In genomic region chr11:117097567-117098268, GRCh38 we compare ENCODE assay signal across 8 cellular contexts. TPM values are rescaled to one million over a fixed set of nuclear protein-coding genes. Genes with fewer than 3 reads are reported as not detected.
DNase-seq lines count a peak whose midpoint lies in the region; ATAC-seq and TF ChIP-seq lines count a peak whose summit lies in the region.

No MANE protein-coding gene starts in this region.

- peak overlapping the region; percentile 91 to 97 (median 95) for H3K4me3 Mint-ChIP-seq in naive thymus-derived CD4-positive, alpha-beta T cell
- H3K4me3 Mint-ChIP-seq in type B pancreatic cell: peak overlapping the region; percentile 100

- H3K36me3 Mint-ChIP-seq in naive thymus-derived CD4-positive, alpha-beta T cell: peaks cover 0 to 4% (median under 1%) of the 10 kb centered on the region in 5 donors
- peaks cover 4% of the 10 kb centered on the region for H3K36me3 Mint-ChIP-seq in type B pancreatic cell

- H3K9me3 Mint-ChIP-seq in naive thymus-derived CD4-positive, alpha-beta T cell: peaks cover 0 to 5% (median 0%) of the 10 kb centered on the region in 11 donors
- H3K9me3 Mint-ChIP-seq in type B pancreatic cell: no peaks in the 10 kb centered on the region

- H3K4me1 ChIP-seq in esophagus (ENCODE audit: control insufficient read depth in 2 of 2, insufficient read depth in 2 of 2, low read length in 1 of 2): peaks cover 0 to 6% of the 10 kb centered on the region in 2 donors
- peaks cover 29 to 34% of the 10 kb centered on the region in 2 donors for H3K4me1 ChIP-seq in naive thymus-derived CD4-positive, alpha-beta T cell (ENCODE audit: control insufficient read depth in 2 of 2, insufficient read depth in 2 of 2, low read length in 2 of 2)

- POLR2A ChIA-PET in naive thymus-derived CD4-positive, alpha-beta T cell (lab: Charles Lee): interaction anchor here (0.6 to 3.9 kb wide), 12 partner anchors 8 to 310 kb away, joined by 3 to 40 read pairs (median 3); partner anchors contain the start of genes APOA1 and ZPR1

- H3K4me1 Mint-ChIP-seq in naive thymus-derived CD4-positive, alpha-beta T cell: peaks cover 35 to 66% (median 58%) of the 10 kb centered on the region in 7 donors
- H3K4me1 Mint-ChIP-seq in type B pancreatic cell (ENCODE audit: unreplicated experiment): peaks cover 35% of the 10 kb centered on the region

- peaks cover 0 to 3% (median 0%) of the 10 kb centered on the region in 5 donors for H3K27me3 Mint-ChIP-seq in naive thymus-derived CD4-positive, alpha-beta T cell
- peaks cover 3% of the 10 kb centered on the region for H3K27me3 Mint-ChIP-seq in type B pancreatic cell

- intact Hi-C loops in naive thymus-derived CD4-positive, alpha-beta T cell (cut with micrococcal nuclease): loop anchor here (1.0 to 5.0 kb wide), 14 partner anchors 15 to 325 kb away; partner anchors contain the start of genes PAFAH1B2 (in 2 of the 2), APOA1 (in 1 of the 2), BUD13 (in 1 of the 2) and CEP164 (in 1 of the 2)

- H3K4me3 ChIP-seq in GM08714 (ENCODE audit: low read length) (peak overlapping the region; percentile 78), LNCaP clone FGC (ENCODE audit: low read depth, low read length) (peak overlapping the region; percentile 61), esophagus (ENCODE audit: low read depth in 1 of 2, low read length in 2 of 2) (peak overlapping the region; percentile 85 to 90)
- peak overlapping the region; percentile 68 for H3K4me3 ChIP-seq in naive thymus-derived CD4-positive, alpha-beta T cell (ENCODE audit: low read length)

- 1% methylated on average over 44 to 62 of the region's 62 CpGs for WGBS in esophagus, 2 donors

- no peak for TF ChIP-seq CTCF in LNCaP clone FGC (IDR thresholded peaks at IDR 0.05; ENCODE audit: control insufficient read depth, extremely low read depth, insufficient read depth)
- no peak for TF ChIP-seq CTCF in type B pancreatic cell (conservative IDR thresholded peaks at IDR 0.05)

- peak overlapping the region; percentile 78 to 94 for H3K27ac ChIP-seq in esophagus (ENCODE audit: low read depth in 2 of 2, low read length in 1 of 2)
- peak overlapping the region; percentile 99 for H3K27ac ChIP-seq in naive thymus-derived CD4-positive, alpha-beta T cell (ENCODE audit: low read depth, low read length)

- peak; percentile 16 for ATAC-seq in GM21825 (IDR thresholded peaks at IDR 0.05; ENCODE audit: unreplicated experiment)
- peak; percentile 0 for ATAC-seq in naive thymus-derived CD4-positive, alpha-beta T cell

- peak overlapping the region; percentile 82 to 99 (median 96) for H3K27ac Mint-ChIP-seq in naive thymus-derived CD4-positive, alpha-beta T cell
- H3K27ac Mint-ChIP-seq in type B pancreatic cell: peak overlapping the region; percentile 97

- CTCF ChIA-PET in naive thymus-derived CD4-positive, alpha-beta T cell (lab: Charles Lee): interaction anchor here (1.1 to 1.8 kb wide), 5 partner anchors 58 to 262 kb away, joined by 3 to 7 read pairs (median 5); no protein-coding TSS in a partner anchor

- DNase-seq in LNCaP clone FGC (ENCODE audit: low read depth) (no peak), type B pancreatic cell (ENCODE audit: extremely low spot score, unreplicated experiment) (peak; percentile 76), OCI-M2 (lab: John Stamatoyannopoulos, UW; ENCODE audit: unreplicated experiment) (no peak)
- DNase-seq in activated CD8-positive, alpha-beta memory T cell treated with anti-CD3 and anti-CD28 coated beads, Interleukin-2, amount 50 U/mL, for 4 hours: peak; percentile 44
- peak in 5 of 9 donors; percentile 23 to 60 (median 28) for DNase-seq in naive thymus-derived CD4-positive, alpha-beta T cell

- no peaks in the 10 kb centered on the region for H3K27me3 ChIP-seq in esophagus (ENCODE audit: control insufficient read depth in 1 of 2, insufficient read depth in 2 of 2, low read length in 2 of 2)
- no peaks in the 10 kb centered on the region for H3K27me3 ChIP-seq in naive thymus-derived CD4-positive, alpha-beta T cell (ENCODE audit: control insufficient read depth in 2 of 2, insufficient read depth in 2 of 2, low read length in 2 of 2)

- no peaks in the 10 kb centered on the region for H3K9me3 ChIP-seq in esophagus (ENCODE audit: control insufficient read depth in 2 of 2, insufficient read depth in 1 of 2, low read depth in 1 of 2, low read length in 1 of 2)
- no peaks in the 10 kb centered on the region for H3K9me3 ChIP-seq in naive thymus-derived CD4-positive, alpha-beta T cell (ENCODE audit: control insufficient read depth in 2 of 3, low read length in 3 of 3)

- H3K36me3 ChIP-seq in esophagus (ENCODE audit: control insufficient read depth in 2 of 2, insufficient read depth in 2 of 2, low read length in 1 of 2): no peaks in the 10 kb centered on the region
- H3K36me3 ChIP-seq in naive thymus-derived CD4-positive, alpha-beta T cell (ENCODE audit: control insufficient read depth in 2 of 3, insufficient read depth in 3 of 3, low read length in 3 of 3): no peaks in the 10 kb centered on the region

RNA-seq across cellular contexts. Expression of gene SIK3, which starts 0.5 kb away (rescaled TPM):
- polyA plus RNA-seq in esophagus: 1 to 10 TPM; 6.4 to 7.0 TPM
- total RNA-seq in naive thymus-derived CD4-positive, alpha-beta T cell: 10 to 100 TPM; 34.4 to 85.2 (median 67.0) TPM
- 10 to 100 TPM; 13.3 to 24.0 TPM for polyA plus RNA-seq in naive thymus-derived CD4-positive, alpha-beta T cell
- 39.0 and 39.9 TPM in 2 replicates for total RNA-seq in type B pancreatic cell (ENCODE audit: low replicate concordance)

RNA-seq across cellular contexts. Expression of gene PAFAH1B2, which starts 46.4 kb away (rescaled TPM):
- 10 to 100 TPM; 13.9 to 14.0 TPM for polyA plus RNA-seq in esophagus
- total RNA-seq in naive thymus-derived CD4-positive, alpha-beta T cell: 10 to 100 TPM; 48.9 to 62.0 (median 55.8) TPM
- polyA plus RNA-seq in naive thymus-derived CD4-positive, alpha-beta T cell: 10 to 100 TPM; 13.6 to 18.2 TPM
- total RNA-seq in type B pancreatic cell (ENCODE audit: low replicate concordance): 94.5 and 101 TPM in 2 replicates

Comparison
In these comparisons a context has a peak if more than half of its experiments do, and no peak if none do; other contexts are left out.
1. DNase-seq: peak in activated CD8-positive, alpha-beta memory T cell treated with anti-CD3 and anti-CD28 coated beads, Interleukin-2, amount 50 U/mL, for 4 hours (single experiment), naive thymus-derived CD4-positive, alpha-beta T cell (5 of 9) and type B pancreatic cell (single experiment); none in LNCaP clone FGC (single experiment) and OCI-M2 (single experiment).
2. Peak in every context shown above with its lines, with median percentiles within 50 percentile points of each other: H3K4me3 ChIP-seq.